In genomic region chr4:72457158-72457557, GRCh38 we compare ENCODE assay signal across 8 cellular contexts.
"Had no signal": no experiment of that assay in that cellular context is flagged by ENCODE, and none has a peak within 500 bp of the region (broad histone marks: within the 10 kb centered on the region; RNA-seq: fewer than 3 reads in every experiment).

No MANE protein-coding gene starts in this region.

- ATAC-seq: GM23338, K562 had no signal

- FAIRE-seq: H1, H54, HTR-8/SVneo, K562 had no signal

- H2AFZ ChIP-seq: GM23338 had no signal

- DNase-seq: H9, HCEC 1CT, IMR-90 had no signal

- H3K4me2 ChIP-seq: GM23338 had no signal

- H3K4me3 ChIP-seq: GM23338, K562 had no signal
